ENCODE assay signal across 10 cellular contexts in the genomic region with DNA sequence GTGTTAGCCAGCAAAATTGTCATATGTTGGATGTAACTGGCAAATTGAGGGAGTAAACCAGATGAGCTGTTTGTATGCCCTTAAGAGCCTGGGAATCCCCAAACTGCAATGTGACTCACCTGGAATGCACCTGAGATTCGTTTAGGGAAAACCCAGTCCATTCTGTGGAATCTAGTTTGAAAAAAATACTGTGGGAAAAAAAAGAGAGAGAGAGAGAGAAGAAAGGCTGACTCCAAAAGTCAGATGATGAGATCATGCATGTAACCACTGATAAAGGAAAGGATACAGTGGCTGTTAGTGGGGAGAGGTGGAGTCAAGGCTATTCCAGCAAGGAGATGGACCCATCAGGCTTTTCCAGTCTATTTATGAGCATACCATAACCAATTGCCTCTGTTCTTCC. TPM values are rescaled to one million over a fixed set of nuclear protein-coding genes. Genes with fewer than 3 reads are reported as not detected.
DNase-seq lines count a peak whose midpoint lies in the region; ATAC-seq, FAIRE-seq and TF ChIP-seq lines count a peak whose summit lies in the region.
"Had no signal": no experiment of that assay in that cellular context is flagged by ENCODE, and none has a peak within 500 bp of the region (broad histone marks: within the 10 kb centered on the region; RNA-seq: fewer than 3 reads in every experiment).

No MANE protein-coding gene starts in this region.

- no peaks in the 10 kb centered on the region for H4K20me1 ChIP-seq in keratinocyte (ENCODE audit: control insufficient read depth, extremely low read depth, insufficient read depth, low read length)

- H3K4me1 ChIP-seq in keratinocyte (ENCODE audit: control insufficient read depth, extremely low read depth, insufficient read depth, low read length) (peaks cover 22% of the 10 kb centered on the region), thyroid gland (peaks cover 0 to 3% of the 10 kb centered on the region in 2 donors)

- no peak overlapping the region for H2AFZ ChIP-seq in keratinocyte (ENCODE audit: control insufficient read depth, low read length)

- H3K9me3 Mint-ChIP-seq in activated T-helper 2 cell treated with anti-CD3 and anti-CD28 coated beads, Interferon-gamma antibody, Interleukin-2, Interleukin-4, amounts not matched to agents 10 μg/mL and 5 μg/mL and 100 μg/mL, durations not matched to agents 14 hours and 24 hours and 36 hours, result peaks cover 4% of the 10 kb centered on the region

- FAIRE-seq in D721Med (lab: Jason Lieb, UNC) (peak; percentile 63), keratinocyte (lab: Jason Lieb, UNC) (peak; percentile 26)

- 27 to 30% methylated on average over 1 of the region's 1 CpG for WGBS in thyroid gland, 2 donors

- peaks cover 66% of the 10 kb centered on the region for H3K4me1 Mint-ChIP-seq in activated T-helper 2 cell treated with anti-CD3 and anti-CD28 coated beads, Interferon-gamma antibody, Interleukin-2, Interleukin-4, amounts not matched to agents 10 μg/mL and 5 μg/mL and 100 μg/mL, durations not matched to agents 14 hours and 24 hours and 36 hours (ENCODE audit: low read depth)

- peak overlapping the region; percentile 69 for H3K9ac ChIP-seq in keratinocyte (ENCODE audit: control insufficient read depth, extremely low read depth, insufficient read depth, low read length)

- peaks cover 29% of the 10 kb centered on the region for H3K36me3 Mint-ChIP-seq in activated T-helper 2 cell treated with anti-CD3 and anti-CD28 coated beads, Interferon-gamma antibody, Interleukin-2, Interleukin-4, amounts not matched to agents 10 μg/mL and 5 μg/mL and 100 μg/mL, durations not matched to agents 14 hours and 24 hours and 36 hours (ENCODE audit: low read depth)

- no peak for DNase-seq in D721Med (ENCODE audit: insufficient read length, low spot score)
- no peak for DNase-seq in activated T-helper 2 cell treated with anti-CD3 and anti-CD28 coated beads, Interferon-gamma antibody, Interleukin-2, Interleukin-4, amounts not matched to agents 10 μg/mL and 5 μg/mL and 100 μg/mL, durations not matched to agents 14 hours and 24 hours and 36 hours (ENCODE audit: low spot score)
- peak; percentile 66 for DNase-seq in keratinocyte (ENCODE audit: low read depth, low spot score)
- no peak for DNase-seq in thyroid gland
- no peak for DNase-seq in activated CD4-positive, CD25-positive, alpha-beta regulatory T cell (lab: John Stamatoyannopoulos, UW)
- DNase-seq: Karpas-422; NK-92 treated with Interleukin-12 subunit alpha and Interleukin-12 subunit beta, amount 100 ng/mL, for 24 hours had no signal

- peak overlapping the region; percentile 92 for H3K27ac Mint-ChIP-seq in activated T-helper 2 cell treated with anti-CD3 and anti-CD28 coated beads, Interferon-gamma antibody, Interleukin-2, Interleukin-4, amounts not matched to agents 10 μg/mL and 5 μg/mL and 100 μg/mL, durations not matched to agents 14 hours and 24 hours and 36 hours

- intact Hi-C loops in activated T-helper 2 cell treated with anti-CD3 and anti-CD28 coated beads, Interferon-gamma antibody, Interleukin-2, Interleukin-4, amounts not matched to agents 10 μg/mL and 5 μg/mL and 100 μg/mL, durations not matched to agents 14 hours and 24 hours and 36 hours (cut with micrococcal nuclease), result no loop called here
- intact Hi-C loops in thyroid gland (cut with DNase I), result no loop called here

- no peak for TF ChIP-seq POLR2A in thyroid gland (IDR thresholded peaks at IDR 0.05)

- H3K4me2 ChIP-seq in keratinocyte (ENCODE audit: control insufficient read depth, extremely low read depth, insufficient read depth, low read depth, low read length), result peak overlapping the region; percentile 60

- dilution Hi-C loops in keratinocyte (cut with MboI; ENCODE audit: extremely low pct_ligation_motif_present, low sequenced_read_pairs), result no loop called here

- H3K79me2 ChIP-seq in keratinocyte (ENCODE audit: control insufficient read depth, insufficient read depth, low read length), result no peaks in the 10 kb centered on the region

- no peaks in the 10 kb centered on the region for H3K27me3 Mint-ChIP-seq in activated T-helper 2 cell treated with anti-CD3 and anti-CD28 coated beads, Interferon-gamma antibody, Interleukin-2, Interleukin-4, amounts not matched to agents 10 μg/mL and 5 μg/mL and 100 μg/mL, durations not matched to agents 14 hours and 24 hours and 36 hours (ENCODE audit: low read depth)

- no peaks in the 10 kb centered on the region for H3K27me3 ChIP-seq in keratinocyte (ENCODE audit: control insufficient read depth, extremely low read depth, insufficient read depth, low read length)
- H3K27me3 ChIP-seq in thyroid gland, result no peaks in the 10 kb centered on the region

- H3K36me3 ChIP-seq in keratinocyte (ENCODE audit: control insufficient read depth in 2 of 2, extremely low read depth in 1 of 2, insufficient read depth in 2 of 2, low read length in 2 of 2) (no peaks in the 10 kb centered on the region), thyroid gland (no peaks in the 10 kb centered on the region)

- H3K9me1 ChIP-seq in keratinocyte (ENCODE audit: control insufficient read depth, extremely low read depth, insufficient read depth, low read length), result no peaks in the 10 kb centered on the region

- ATAC-seq in HG02610 (IDR thresholded peaks at IDR 0.05; ENCODE audit: unreplicated experiment) (peak; percentile 19), GM21390 (IDR thresholded peaks at IDR 0.05; ENCODE audit: unreplicated experiment) (no peak), GM18907 (IDR thresholded peaks at IDR 0.05; ENCODE audit: unreplicated experiment) (no peak)

- no peaks in the 10 kb centered on the region for H3K9me3 ChIP-seq in keratinocyte (ENCODE audit: control insufficient read depth, low read depth, low read length)
- H3K9me3 ChIP-seq in thyroid gland, result no peaks in the 10 kb centered on the region

- peak overlapping the region; percentile 88 for H3K27ac ChIP-seq in keratinocyte (ENCODE audit: control insufficient read depth, insufficient read depth, low read length)
- H3K27ac ChIP-seq in thyroid gland, result no peak overlapping the region

- H3K4me3 ChIP-seq in keratinocyte (ENCODE audit: control insufficient read depth in 2 of 3, extremely low read depth in 1 of 3, insufficient read depth in 2 of 3, low read depth in 1 of 3, low read length in 3 of 3) (peak overlapping the region in 1 of 3 experiments; percentile 13), thyroid gland (replicated peaks in 1 of 3) (no peak overlapping the region)

- no peak overlapping the region for H3K4me3 Mint-ChIP-seq in activated T-helper 2 cell treated with anti-CD3 and anti-CD28 coated beads, Interferon-gamma antibody, Interleukin-2, Interleukin-4, amounts not matched to agents 10 μg/mL and 5 μg/mL and 100 μg/mL, durations not matched to agents 14 hours and 24 hours and 36 hours (ENCODE audit: low read depth)

- TF ChIP-seq CTCF in D721Med (IDR thresholded peaks at IDR 0.05; ENCODE audit: insufficient read depth, missing control alignments), result no peak
- no peak for TF ChIP-seq CTCF in keratinocyte (optimal IDR thresholded peaks at IDR 0.05 in 1 of 3, IDR thresholded peaks at IDR 0.05 in 1 of 3, conservative IDR thresholded peaks at IDR 0.05 in 1 of 3; ENCODE audit: extremely low read depth in 1 of 3, insufficient read depth in 2 of 3, low read length in 3 of 3)
- no peak for TF ChIP-seq CTCF in thyroid gland (IDR thresholded peaks at IDR 0.05)

RNA-seq across cellular contexts. Expression of a gene that starts 48.5 kb away (rescaled TPM):
- total RNA-seq in activated T-helper 2 cell treated with anti-CD3 and anti-CD28 coated beads, Interferon-gamma antibody, Interleukin-2, Interleukin-4, amounts not matched to agents 10 μg/mL and 5 μg/mL and 100 μg/mL, durations not matched to agents 14 hours and 24 hours and 36 hours, result 42.5 and 44.2 TPM in 2 replicates
- 8.1 to 11.0 TPM (median 10.1 TPM) in 3 replicates for polyA plus RNA-seq in keratinocyte
- 2.9 TPM for polyA plus RNA-seq in keratinocyte (2011; ENCODE audit: low read depth)
- polyA plus RNA-seq in keratinocyte (2011; cell fraction: cytosol; rRNA removed), result 5.9 TPM in 2 replicates
- polyA plus RNA-seq in keratinocyte (2011; cell fraction: nucleus; rRNA removed), result 21.5 and 21.8 TPM in 2 replicates
- 3.6 and 7.6 TPM in 2 replicates for polyA plus RNA-seq in keratinocyte (2012; ENCODE audit: low replicate concordance)
- polyA minus RNA-seq in keratinocyte, result 33.9 to 36.4 TPM (median 35.2 TPM) in 3 replicates
- polyA minus RNA-seq in keratinocyte (2011; cell fraction: cytosol; rRNA and poly(A)+ RNA removed), result 17.1 TPM
- 37.7 and 56.2 TPM in 2 replicates for polyA minus RNA-seq in keratinocyte (2011; cell fraction: nucleus; rRNA and poly(A)+ RNA removed)
- total RNA-seq in thyroid gland, result 10 to 100 TPM; 18.4 to 35.5 (median 26.3) TPM
